ENCODE assay signal across 9 cellular contexts in genomic region chr22:32271389-32271788, GRCh38. TPM values are rescaled to one million over a fixed set of nuclear protein-coding genes. Genes with fewer than 3 reads are reported as not detected.
"Had no signal": no experiment of that assay in that cellular context is flagged by ENCODE, and none has a peak within 500 bp of the region (broad histone marks: within the 10 kb centered on the region; RNA-seq: fewer than 3 reads in every experiment).

No MANE protein-coding gene starts in this region.

- H3K4me3 ChIP-seq: GM23248 had no signal

- H3K36me3 Mint-ChIP-seq: IgD-negative memory B cell had no signal

- H3K4me3 Mint-ChIP-seq: H9, HFFc6, IgD-negative memory B cell had no signal

- H3K27ac ChIP-seq: GM23248, HL-60 had no signal

- H3K27ac Mint-ChIP-seq: H9, HFFc6, IgD-negative memory B cell had no signal

- ATAC-seq: HCT116, HepG2 had no signal

- DNase-seq: GM23248, GOT3, H9, HFFc6, KBM-7 had no signal

- H3K9me3 Mint-ChIP-seq: H9, HFFc6 had no signal

- H3K4me1 Mint-ChIP-seq: H9, IgD-negative memory B cell had no signal

RNA-seq across cellular contexts. Expression of gene SLC5A4, which starts 16.2 kb away (rescaled TPM):
- total RNA-seq: GM23248, H9, HepG2, HFFc6 had no signal
- polyA plus RNA-seq: GM23248, HepG2, IgD-negative memory B cell had no signal
